ENCODE assay signal across 11 cellular contexts in genomic region chr22:50577987-50578775, GRCh38. TPM values are rescaled to one million over a fixed set of nuclear protein-coding genes. Genes with fewer than 3 reads are reported as not detected.
DNase-seq lines count a peak whose midpoint lies in the region; ATAC-seq and TF ChIP-seq lines count a peak whose summit lies in the region.
"Had no signal": no experiment of that assay in that cellular context is flagged by ENCODE, and none has a peak within 500 bp of the region (broad histone marks: within the 10 kb centered on the region; RNA-seq: fewer than 3 reads in every experiment).

TSS of gene CPT1B (minus strand) at chr22:50578427. CDS start at chr22:50577915, 512 bp downstream.

- CTCF ChIA-PET in activated CD8-positive, alpha-beta memory T cell treated with anti-CD3 and anti-CD28 coated beads, Interleukin-2, amount 10 ng/mL, durations not matched to agents 7 days and 5 days (lab: Charles Lee): interaction anchor here (1.0 to 1.1 kb wide), 2 partner anchors 15 to 30 kb away, joined by 4 read pairs; partner anchors contain the start of gene SYCE3

- no peaks in the 10 kb centered on the region for H3K27me3 Mint-ChIP-seq in activated CD8-positive, alpha-beta memory T cell treated with anti-CD3 and anti-CD28 coated beads, Interleukin-2, amount 10 ng/mL, durations not matched to agents 7 days and 5 days
- H3K27me3 Mint-ChIP-seq in mesothelial cell of epicardium (ENCODE audit: low read depth) (no peaks in the 10 kb centered on the region), immature natural killer cell (ENCODE audit: low read depth in 3 of 3) (peaks cover 0 to 7% (median 4%) of the 10 kb centered on the region in 3 donors)

- H3K27me3 ChIP-seq in tibial artery: peaks cover 0 to 33% of the 10 kb centered on the region in 2 donors
- H3K27me3 ChIP-seq: BLaER1 had no signal

- H3K36me3 ChIP-seq in tibial artery: peaks cover 0 to 15% (median 0%) of the 10 kb centered on the region in 3 donors

- peaks cover 0 to 27% (median 21%) of the 10 kb centered on the region in 4 donors for H3K4me1 ChIP-seq in tibial artery

- intact Hi-C loops in tibial artery (cut with DNase I; ENCODE audit: low total_unique reads): no loop called here

- peaks cover 23% of the 10 kb centered on the region for H3K4me1 Mint-ChIP-seq in activated CD8-positive, alpha-beta memory T cell treated with anti-CD3 and anti-CD28 coated beads, Interleukin-2, amount 10 ng/mL, durations not matched to agents 7 days and 5 days
- H3K4me1 Mint-ChIP-seq in mesothelial cell of epicardium (peaks cover under 1% of the 10 kb centered on the region), immature natural killer cell (peaks cover 7 to 29% of the 10 kb centered on the region in 2 donors)

- no peak within 1 kb of the TSS for H3K4me3 Mint-ChIP-seq in activated CD8-positive, alpha-beta memory T cell treated with anti-CD3 and anti-CD28 coated beads, Interleukin-2, amount 10 ng/mL, durations not matched to agents 7 days and 5 days
- no peak within 1 kb of the TSS for H3K4me3 Mint-ChIP-seq in mesothelial cell of epicardium
- peak within 1 kb of the TSS in 1 of 5 donors; percentile 33 for H3K4me3 Mint-ChIP-seq in immature natural killer cell

- H3K9me3 Mint-ChIP-seq in activated CD8-positive, alpha-beta memory T cell treated with anti-CD3 and anti-CD28 coated beads, Interleukin-2, amount 10 ng/mL, durations not matched to agents 7 days and 5 days (ENCODE audit: low read depth): no peaks in the 10 kb centered on the region
- no peaks in the 10 kb centered on the region for H3K9me3 Mint-ChIP-seq in mesothelial cell of epicardium
- no peaks in the 10 kb centered on the region for H3K9me3 Mint-ChIP-seq in immature natural killer cell

- H3K36me3 Mint-ChIP-seq in activated CD8-positive, alpha-beta memory T cell treated with anti-CD3 and anti-CD28 coated beads, Interleukin-2, amount 10 ng/mL, durations not matched to agents 7 days and 5 days: peaks cover 17% of the 10 kb centered on the region
- H3K36me3 Mint-ChIP-seq in mesothelial cell of epicardium (no peaks in the 10 kb centered on the region), immature natural killer cell (peaks cover 0 to 7% (median 3%) of the 10 kb centered on the region in 3 donors)

- DNase-seq in activated CD8-positive, alpha-beta memory T cell treated with anti-CD3 and anti-CD28 coated beads, Interleukin-2, amount 10 ng/mL, durations not matched to agents 7 days and 5 days: no peak
- no peak for DNase-seq in activated CD8-positive, alpha-beta memory T cell treated with anti-CD3 and anti-CD28 coated beads, Interleukin-2, amount 50 U/mL, for 48 hours
- no peak for DNase-seq in dermis blood vessel endothelial cell
- no peak for DNase-seq in mesothelial cell of epicardium (ENCODE audit: low spot score in 2 of 2, unreplicated experiment in 2 of 2)
- peak; percentile 3 to 60 for DNase-seq in tibial artery
- no peak for DNase-seq in NCI-H2227 (lab: John Stamatoyannopoulos, UW; ENCODE audit: unreplicated experiment)
- no peak for DNase-seq in immature natural killer cell
- DNase-seq: islet precursor cell had no signal

- ATAC-seq in activated CD8-positive, alpha-beta memory T cell treated with anti-CD3 and anti-CD28 coated beads, Interleukin-2, amount 10 ng/mL, durations not matched to agents 7 days and 5 days: no peak
- ATAC-seq in HG02642 (IDR thresholded peaks at IDR 0.05; ENCODE audit: poor library complexity, unreplicated experiment): no peak

- no peak within 1 kb of the TSS for H3K27ac ChIP-seq in tibial artery
- H3K27ac ChIP-seq: BLaER1, HL-60 had no signal

- no peak within 1 kb of the TSS for H3K4me3 ChIP-seq in tibial artery
- H3K4me3 ChIP-seq: BLaER1 had no signal

- TF ChIP-seq CTCF in mesothelial cell of epicardium (IDR thresholded peaks at IDR 0.05; ENCODE audit: unreplicated experiment) (no peak), tibial artery (IDR thresholded peaks at IDR 0.05) (no peak)

- no peaks in the 10 kb centered on the region for H3K9me3 ChIP-seq in tibial artery
- H3K9me3 ChIP-seq: BLaER1 had no signal

- H3K27ac Mint-ChIP-seq in activated CD8-positive, alpha-beta memory T cell treated with anti-CD3 and anti-CD28 coated beads, Interleukin-2, amount 10 ng/mL, durations not matched to agents 7 days and 5 days: no peak within 1 kb of the TSS
- H3K27ac Mint-ChIP-seq in mesothelial cell of epicardium (no peak within 1 kb of the TSS), immature natural killer cell (no peak within 1 kb of the TSS)

RNA-seq across cellular contexts. Expression of gene CPT1B, which starts in this region (rescaled TPM):
- total RNA-seq in activated CD8-positive, alpha-beta memory T cell treated with anti-CD3 and anti-CD28 coated beads, Interleukin-2, amount 10 ng/mL, durations not matched to agents 7 days and 5 days: 10 to 100 TPM; 80.1 to 87.6 TPM
- 7.5 and 16.3 TPM in 2 replicates for total RNA-seq in dermis blood vessel endothelial cell
- 109 to 112 TPM (median 111 TPM) in 3 replicates for total RNA-seq in mesothelial cell of epicardium
- polyA plus RNA-seq in immature natural killer cell: 1 to 10 TPM in 1 of 3 donors, under 1 TPM in 1, not detected in 1; 0.09 to 2.9 TPM

Comparison
In these comparisons a context has a peak if more than half of its experiments do, and no peak if none do; other contexts are left out.
1. DNase-seq: peak in tibial artery (2 of 2); none in activated CD8-positive, alpha-beta memory T cell treated with anti-CD3 and anti-CD28 coated beads, Interleukin-2, amount 10 ng/mL, durations not matched to agents 7 days and 5 days (single experiment), activated CD8-positive, alpha-beta memory T cell treated with anti-CD3 and anti-CD28 coated beads, Interleukin-2, amount 50 U/mL, for 48 hours (single experiment), dermis blood vessel endothelial cell (single experiment), mesothelial cell of epicardium (0 of 2), NCI-H2227 (single experiment) and immature natural killer cell (0 of 3).